In the genomic region with DNA sequence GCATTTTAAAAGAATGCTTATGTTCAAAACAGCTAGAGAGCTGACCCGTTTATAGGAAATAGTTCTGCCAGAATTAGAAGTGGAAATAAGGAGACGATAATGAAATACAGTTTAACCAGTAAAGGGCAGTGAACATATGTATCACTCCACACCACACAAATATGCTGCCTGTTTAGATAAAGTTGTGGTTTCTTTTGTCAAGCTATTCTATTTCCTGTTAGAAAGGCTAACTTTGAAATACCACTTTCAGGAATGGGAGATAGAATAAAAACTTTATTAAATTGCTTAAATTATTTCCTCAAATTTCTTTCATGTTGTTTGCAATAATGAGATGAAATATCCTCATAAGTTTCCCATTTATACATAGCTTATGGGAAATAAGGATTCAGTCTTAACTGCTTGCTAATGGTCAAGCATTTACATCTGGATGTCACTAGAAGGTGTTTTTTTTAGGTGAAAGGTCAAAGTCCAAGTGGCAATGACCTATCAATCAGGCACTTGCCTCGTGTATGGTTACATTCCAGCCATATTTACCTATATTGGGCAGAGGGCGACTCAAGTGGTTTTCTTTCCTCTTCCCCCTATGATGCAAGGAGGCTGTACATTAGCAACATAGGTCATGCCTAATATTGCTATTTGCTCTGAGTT, we compare ENCODE assay signal across 1 cellular context.
TF ChIP-seq lines count a peak whose summit lies in the region.

No MANE protein-coding gene starts in this region.

TF ChIP-seq in K562, 482 proteins besides CTCF, POLR2A, EP300 and RAD21 (continued from another document and continues in another):
- TF ChIP-seq SAFB (IDR thresholded peaks at IDR 0.05; ENCODE audit: borderline replicate concordance, low read depth, low read length) (no peak), GABPB1 (CRISPR knock-in tag; IDR thresholded peaks at IDR 0.05) (no peak), ZNF146 (CRISPR knock-in tag; IDR thresholded peaks at IDR 0.05; ENCODE audit: unreplicated experiment) (no peak), ZNF511 (CRISPR knock-in tag; IDR thresholded peaks at IDR 0.05) (no peak), ZNF436 (CRISPR knock-in tag; IDR thresholded peaks at IDR 0.05) (no peak), CBX2 (IDR thresholded peaks at IDR 0.05; ENCODE audit: insufficient read depth, low read length, poor library complexity, severe bottlenecking) (no peak), PRMT5 (CRISPR knock-in tag; IDR thresholded peaks at IDR 0.05) (no peak), SETDB1 (IDR thresholded peaks at IDR 0.05; ENCODE audit: low read length) (no peak), NR3C1 (CRISPR knock-in tag; IDR thresholded peaks at IDR 0.05) (no peak), TCF7 (IDR thresholded peaks at IDR 0.05; ENCODE audit: borderline replicate concordance) (no peak), ARID3B (CRISPR knock-in tag; IDR thresholded peaks at IDR 0.05; ENCODE audit: borderline replicate concordance) (no peak), HDAC1 (IDR thresholded peaks at IDR 0.05) (no peak), NR2C1 (IDR thresholded peaks at IDR 0.05) (peak; percentile 92), NR2C1 (tag; IDR thresholded peaks at IDR 0.05) (peak; percentile 93), AFF1 (IDR thresholded peaks at IDR 0.05; ENCODE audit: low read depth in 1 of 2, partially characterized antibody in 2 of 2) (no peak), ADNP (tag; IDR thresholded peaks at IDR 0.05) (no peak), TEAD1 (CRISPR knock-in tag; IDR thresholded peaks at IDR 0.05) (peak in 1 of 2 experiments; percentile 93; a peak in 2 of 4 replicates), GABPB2 (CRISPR knock-in tag; conservative IDR thresholded peaks at IDR 0.05) (no peak), E2F1 (CRISPR knock-in tag; IDR thresholded peaks at IDR 0.05) (no peak), EP400 (IDR thresholded peaks at IDR 0.05) (no peak), ZNF699 (CRISPR knock-in tag; IDR thresholded peaks at IDR 0.05; ENCODE audit: insufficient replicate concordance) (no peak), LARP7 (IDR thresholded peaks at IDR 0.05) (no peak), L3MBTL2 (IDR thresholded peaks at IDR 0.05) (no peak), SMAD4 (CRISPR knock-in tag; conservative IDR thresholded peaks at IDR 0.05) (peak; percentile 45; the same call in 1 of the 2 replicates), ZEB2 (IDR thresholded peaks at IDR 0.05) (no peak)
- TF ChIP-seq, protein P1, sequence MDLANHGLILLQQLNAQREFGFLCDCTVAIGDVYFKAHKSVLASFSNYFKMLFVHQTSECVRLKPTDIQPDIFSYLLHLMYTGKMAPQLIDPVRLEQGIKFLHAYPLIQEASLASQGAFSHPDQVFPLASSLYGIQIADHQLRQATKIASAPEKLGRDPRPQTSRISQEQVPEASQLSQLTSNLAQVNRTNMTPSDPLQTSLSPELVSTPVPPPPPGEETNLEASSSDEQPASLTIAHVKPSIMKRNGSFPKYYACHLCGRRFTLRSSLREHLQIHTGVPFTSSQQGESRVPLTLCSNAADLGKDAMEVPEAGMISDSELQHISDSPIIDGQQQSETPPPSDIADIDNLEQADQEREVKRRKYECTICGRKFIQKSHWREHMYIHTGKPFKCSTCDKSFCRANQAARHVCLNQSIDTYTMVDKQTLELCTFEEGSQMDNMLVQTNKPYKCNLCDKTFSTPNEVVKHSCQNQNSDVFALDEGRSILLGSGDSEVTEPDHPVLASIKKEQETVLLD (IDR thresholded peaks at IDR 0.05): no peak
- TF ChIP-seq, protein P2, sequence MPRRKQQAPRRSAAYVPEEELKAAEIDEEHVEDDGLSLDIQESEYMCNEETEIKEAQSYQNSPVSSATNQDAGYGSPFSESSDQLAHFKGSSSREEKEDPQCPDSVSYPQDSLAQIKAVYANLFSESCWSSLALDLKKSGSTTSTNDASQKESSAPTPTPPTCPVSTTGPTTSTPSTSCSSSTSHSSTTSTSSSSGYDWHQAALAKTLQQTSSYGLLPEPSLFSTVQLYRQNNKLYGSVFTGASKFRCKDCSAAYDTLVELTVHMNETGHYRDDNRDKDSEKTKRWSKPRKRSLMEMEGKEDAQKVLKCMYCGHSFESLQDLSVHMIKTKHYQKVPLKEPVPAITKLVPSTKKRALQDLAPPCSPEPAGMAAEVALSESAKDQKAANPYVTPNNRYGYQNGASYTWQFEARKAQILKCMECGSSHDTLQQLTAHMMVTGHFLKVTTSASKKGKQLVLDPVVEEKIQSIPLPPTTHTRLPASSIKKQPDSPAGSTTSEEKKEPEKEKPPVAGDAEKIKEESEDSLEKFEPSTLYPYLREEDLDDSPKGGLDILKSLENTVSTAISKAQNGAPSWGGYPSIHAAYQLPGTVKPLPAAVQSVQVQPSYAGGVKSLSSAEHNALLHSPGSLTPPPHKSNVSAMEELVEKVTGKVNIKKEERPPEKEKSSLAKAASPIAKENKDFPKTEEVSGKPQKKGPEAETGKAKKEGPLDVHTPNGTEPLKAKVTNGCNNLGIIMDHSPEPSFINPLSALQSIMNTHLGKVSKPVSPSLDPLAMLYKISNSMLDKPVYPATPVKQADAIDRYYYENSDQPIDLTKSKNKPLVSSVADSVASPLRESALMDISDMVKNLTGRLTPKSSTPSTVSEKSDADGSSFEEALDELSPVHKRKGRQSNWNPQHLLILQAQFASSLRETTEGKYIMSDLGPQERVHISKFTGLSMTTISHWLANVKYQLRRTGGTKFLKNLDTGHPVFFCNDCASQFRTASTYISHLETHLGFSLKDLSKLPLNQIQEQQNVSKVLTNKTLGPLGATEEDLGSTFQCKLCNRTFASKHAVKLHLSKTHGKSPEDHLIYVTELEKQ (CRISPR knock-in tag; IDR thresholded peaks at IDR 0.05): no peak
- TF ChIP-seq, protein P3, sequence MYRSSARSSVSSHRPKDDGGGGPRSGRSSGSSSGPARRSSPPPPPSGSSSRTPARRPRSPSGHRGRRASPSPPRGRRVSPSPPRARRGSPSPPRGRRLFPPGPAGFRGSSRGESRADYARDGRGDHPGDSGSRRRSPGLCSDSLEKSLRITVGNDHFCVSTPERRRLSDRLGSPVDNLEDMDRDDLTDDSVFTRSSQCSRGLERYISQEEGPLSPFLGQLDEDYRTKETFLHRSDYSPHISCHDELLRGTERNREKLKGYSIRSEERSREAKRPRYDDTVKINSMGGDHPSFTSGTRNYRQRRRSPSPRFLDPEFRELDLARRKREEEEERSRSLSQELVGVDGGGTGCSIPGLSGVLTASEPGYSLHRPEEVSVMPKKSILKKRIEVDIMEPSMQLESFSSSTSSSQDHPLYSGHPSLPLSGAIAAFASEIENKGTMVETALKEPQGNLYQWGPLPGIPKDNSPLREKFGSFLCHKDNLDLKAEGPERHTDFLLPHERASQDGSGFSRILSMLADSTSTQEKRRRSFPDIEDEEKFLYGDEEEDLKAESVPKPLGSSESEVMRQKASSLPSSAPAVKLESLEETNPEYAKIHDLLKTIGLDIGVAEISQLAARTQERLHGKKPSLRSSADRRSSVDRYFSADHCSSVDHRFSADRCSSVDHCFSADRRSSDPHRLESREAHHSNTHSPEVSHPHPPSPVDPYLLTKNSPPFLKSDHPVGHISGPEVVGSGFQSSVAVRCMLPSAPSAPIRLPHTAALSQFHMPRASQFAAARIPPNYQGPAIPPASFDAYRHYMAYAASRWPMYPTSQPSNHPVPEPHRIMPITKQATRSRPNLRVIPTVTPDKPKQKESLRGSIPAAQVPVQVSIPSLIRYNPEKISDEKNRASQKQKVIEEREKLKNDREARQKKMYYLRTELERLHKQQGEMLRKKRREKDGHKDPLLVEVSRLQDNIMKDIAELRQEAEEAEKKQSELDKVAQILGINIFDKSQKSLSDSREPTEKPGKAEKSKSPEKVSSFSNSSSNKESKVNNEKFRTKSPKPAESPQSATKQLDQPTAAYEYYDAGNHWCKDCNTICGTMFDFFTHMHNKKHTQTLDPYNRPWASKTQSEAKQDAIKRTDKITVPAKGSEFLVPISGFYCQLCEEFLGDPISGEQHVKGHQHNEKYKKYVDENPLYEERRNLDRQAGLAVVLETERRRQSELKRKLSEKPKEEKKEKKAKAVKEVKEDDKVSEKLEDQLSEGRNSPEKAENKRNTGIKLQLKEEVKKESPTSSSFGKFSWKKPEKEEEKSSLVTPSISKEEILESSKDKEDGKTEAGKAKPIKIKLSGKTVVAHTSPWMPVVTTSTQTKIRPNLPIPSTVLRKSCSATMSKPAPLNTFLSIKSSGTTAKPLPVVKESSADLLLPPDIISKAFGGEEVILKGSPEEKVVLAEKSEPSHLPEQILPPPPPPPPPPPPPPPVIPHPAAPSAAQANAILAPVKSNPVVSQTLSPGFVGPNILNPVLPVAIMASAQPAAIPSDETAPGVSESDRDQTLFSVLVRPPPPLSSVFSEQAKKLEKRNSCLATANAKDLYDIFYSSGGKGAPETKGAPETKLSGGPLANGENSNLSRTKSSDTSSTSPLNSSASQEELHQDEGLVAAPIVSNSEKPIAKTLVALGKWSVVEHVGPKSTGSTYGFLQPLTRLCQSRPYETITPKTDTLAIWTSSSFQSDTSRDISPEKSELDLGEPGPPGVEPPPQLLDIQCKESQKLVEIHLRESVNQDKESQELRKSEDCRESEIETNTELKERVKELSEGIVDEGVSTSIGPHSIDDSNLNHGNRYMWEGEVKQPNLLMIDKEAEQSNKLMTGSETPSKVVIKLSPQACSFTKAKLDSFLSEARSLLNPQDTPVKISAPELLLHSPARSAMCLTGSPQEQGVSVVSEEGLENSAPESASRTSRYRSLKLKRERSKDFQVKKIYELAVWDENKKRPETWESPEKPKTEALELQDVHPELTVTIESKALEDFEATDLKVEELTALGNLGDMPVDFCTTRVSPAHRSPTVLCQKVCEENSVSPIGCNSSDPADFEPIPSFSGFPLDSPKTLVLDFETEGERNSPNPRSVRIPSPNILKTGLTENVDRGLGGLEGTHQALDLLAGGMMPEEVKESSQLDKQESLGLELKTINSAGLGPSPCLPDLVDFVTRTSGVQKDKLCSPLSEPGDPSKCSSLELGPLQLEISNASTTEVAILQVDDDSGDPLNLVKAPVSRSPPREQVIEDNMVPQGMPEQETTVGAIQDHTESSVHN (IDR thresholded peaks at IDR 0.05; ENCODE audit: borderline replicate concordance in 1 of 2, low read depth in 1 of 2): no peak
- TF ChIP-seq, protein P4, sequence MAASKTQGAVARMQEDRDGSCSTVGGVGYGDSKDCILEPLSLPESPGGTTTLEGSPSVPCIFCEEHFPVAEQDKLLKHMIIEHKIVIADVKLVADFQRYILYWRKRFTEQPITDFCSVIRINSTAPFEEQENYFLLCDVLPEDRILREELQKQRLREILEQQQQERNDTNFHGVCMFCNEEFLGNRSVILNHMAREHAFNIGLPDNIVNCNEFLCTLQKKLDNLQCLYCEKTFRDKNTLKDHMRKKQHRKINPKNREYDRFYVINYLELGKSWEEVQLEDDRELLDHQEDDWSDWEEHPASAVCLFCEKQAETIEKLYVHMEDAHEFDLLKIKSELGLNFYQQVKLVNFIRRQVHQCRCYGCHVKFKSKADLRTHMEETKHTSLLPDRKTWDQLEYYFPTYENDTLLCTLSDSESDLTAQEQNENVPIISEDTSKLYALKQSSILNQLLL (CRISPR knock-in tag; IDR thresholded peaks at IDR 0.05; ENCODE audit: borderline replicate concordance): no peak
